In genomic region chr2:675982-676646, GRCh38 we compare ENCODE assay signal across 8 cellular contexts. TPM values are rescaled to one million over a fixed set of nuclear protein-coding genes. Genes with fewer than 3 reads are reported as not detected.
A peak's percentile ranks its signal among the peaks of the same experiment; 100 is the strongest.
DNase-seq lines count a peak whose midpoint lies in the region; ATAC-seq and TF ChIP-seq lines count a peak whose summit lies in the region.

No MANE protein-coding gene starts in this region.

- TF ChIP-seq CTCF in C4-2B (conservative IDR thresholded peaks at IDR 0.05) (peak; percentile 45), right atrium auricular region (IDR thresholded peaks at IDR 0.05) (no peak)

- H3K27ac ChIP-seq in C4-2B = peak overlapping the region; percentile 99
- peak overlapping the region; percentile 37 to 54 for H3K27ac ChIP-seq in right atrium auricular region

- H3K9me3 ChIP-seq in adipocyte (ENCODE audit: control insufficient read depth, low read length) (no peaks in the 10 kb centered on the region), right atrium auricular region (no peaks in the 10 kb centered on the region)

- no peaks in the 10 kb centered on the region for H3K36me3 ChIP-seq in adipocyte (ENCODE audit: control insufficient read depth, insufficient read depth, low read length, severe bottlenecking)
- peaks cover 17% of the 10 kb centered on the region for H3K36me3 ChIP-seq in right atrium auricular region

- ATAC-seq in GM19023 (IDR thresholded peaks at IDR 0.05; ENCODE audit: unreplicated experiment) (peak; percentile 37), HG03135 (IDR thresholded peaks at IDR 0.05; ENCODE audit: unreplicated experiment) (peak; percentile 21)

- no peaks in the 10 kb centered on the region for H3K27me3 ChIP-seq in adipocyte (replicated peaks; ENCODE audit: control insufficient read depth, insufficient read depth, low read length)
- no peaks in the 10 kb centered on the region for H3K27me3 ChIP-seq in right atrium auricular region

- DNase-seq in NCI-H526 (lab: John Stamatoyannopoulos, UW) (peak; percentile 59 to 76), adipocyte (ENCODE audit: low read depth) (peak; percentile 93), right atrium auricular region (ENCODE audit: low spot score) (no peak), renal cortical epithelial cell (ENCODE audit: low read depth) (peak; percentile 87), DMS53 treated with DMSO at 0.1 percent for 48 hours (lab: John Stamatoyannopoulos, UW; ENCODE audit: unreplicated experiment) (no peak)

- H3K4me3 ChIP-seq in adipocyte (ENCODE audit: low read length) (peak overlapping the region; percentile 88), right atrium auricular region (peak overlapping the region; percentile 84 to 90)

- H3K9ac ChIP-seq in adipocyte (ENCODE audit: low read length) = peak overlapping the region; percentile 82

- H3K4me1 ChIP-seq in adipocyte (ENCODE audit: control insufficient read depth, insufficient read depth, low read length) (peaks cover 26% of the 10 kb centered on the region), right atrium auricular region (peaks cover 0 to 8% of the 10 kb centered on the region in 2 donors)

RNA-seq across cellular contexts. Expression of gene TMEM18, which starts 1.1 kb away (rescaled TPM):
- total RNA-seq in right atrium auricular region (10 to 100 TPM in 1 of 2 donors, 1 to 10 TPM in 1; 7.6 to 11.9 TPM), renal cortical epithelial cell (22.7 and 23.6 TPM in 2 replicates)

Comparison
In these comparisons a context has a peak if more than half of its experiments do, and no peak if none do; other contexts are left out.
1. DNase-seq: peak in NCI-H526 (2 of 2), adipocyte (single experiment) and renal cortical epithelial cell (single experiment); none in right atrium auricular region (single experiment) and DMS53 treated with DMSO at 0.1 percent for 48 hours (single experiment).